ENCODE assay signal across 1 cellular context in the genomic region with DNA sequence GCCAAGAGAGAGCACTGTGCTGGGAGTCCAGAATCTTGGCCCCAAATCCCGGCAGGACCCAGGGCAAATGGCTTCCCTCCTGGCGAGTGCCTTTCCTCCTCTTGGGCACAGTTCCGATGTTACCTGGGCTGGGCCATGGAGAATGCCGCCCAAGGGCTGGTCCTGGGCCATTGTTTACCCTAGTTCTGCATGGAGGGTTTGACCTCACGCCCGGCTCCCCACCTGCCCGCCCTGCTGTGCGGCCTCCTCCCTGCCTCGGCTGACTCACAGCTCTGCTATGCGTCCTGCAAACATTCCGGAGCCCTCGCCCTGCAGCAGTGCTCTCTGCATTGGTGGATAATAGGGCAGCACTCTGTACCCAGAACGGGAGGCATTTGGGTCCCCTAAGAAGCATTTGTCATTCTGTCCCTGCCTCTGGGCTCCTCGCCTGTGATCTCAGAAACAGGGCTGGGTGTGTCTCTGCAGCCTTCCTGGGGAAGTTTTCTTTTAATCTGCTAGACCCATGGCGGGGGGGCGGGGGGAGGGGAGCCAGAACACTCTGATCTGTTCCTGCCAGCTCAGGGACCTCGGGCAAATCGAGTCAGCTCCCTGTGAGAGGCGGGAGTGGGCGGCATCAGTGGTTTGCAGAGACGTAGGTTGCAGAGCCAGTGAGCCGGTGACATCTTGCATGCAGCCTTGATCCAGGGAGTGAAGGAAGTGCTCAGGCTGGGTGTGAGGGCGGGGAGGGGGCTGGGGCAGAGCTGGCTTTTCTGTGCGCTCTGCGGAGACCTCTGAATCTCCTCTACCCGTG.
A peak's percentile ranks its signal among the peaks of the same experiment; 100 is the strongest.
TF ChIP-seq lines count a peak whose summit lies in the region.

No MANE protein-coding gene starts in this region.

TF ChIP-seq in HEK293, 187 proteins besides CTCF, POLR2A, EP300 and RAD21 (continued from another document and continues in another):
- TF ChIP-seq PRDM10 (tag by site-specific recombination; IDR thresholded peaks at IDR 0.05) (no peak), ZBTB21 (tag by site-specific recombination; IDR thresholded peaks at IDR 0.05) (peak; percentile 82), ZBTB48 (tag by site-specific recombination; IDR thresholded peaks at IDR 0.05) (0 out of 2 replicates have a peak, but pooled peaks have one; percentile 57), ZNF639 (tag by site-specific recombination; IDR thresholded peaks at IDR 0.05) (no peak), ZNF837 (tag by site-specific recombination; IDR thresholded peaks at IDR 0.05) (no peak), ZNF394 (tag by site-specific recombination; IDR thresholded peaks at IDR 0.05; ENCODE audit: borderline replicate concordance) (no peak), ZNF501 (tag by site-specific recombination; IDR thresholded peaks at IDR 0.05) (no peak), ZFP41 (tag by site-specific recombination; IDR thresholded peaks at IDR 0.05; ENCODE audit: borderline replicate concordance) (no peak), OVOL3 (tag by site-specific recombination; IDR thresholded peaks at IDR 0.05) (no peak), ZNF600 (tag by site-specific recombination; IDR thresholded peaks at IDR 0.05) (peak; percentile 82), GLI2 (tag by site-specific recombination; IDR thresholded peaks at IDR 0.05; ENCODE audit: borderline replicate concordance, low read depth) (no peak), ZEB2 (tag by site-specific recombination; IDR thresholded peaks at IDR 0.05) (peak; percentile 42; the same call in 1 of the 2 replicates), YY2 (tag by site-specific recombination; IDR thresholded peaks at IDR 0.05) (no peak), HIC1 (tag by site-specific recombination; IDR thresholded peaks at IDR 0.05) (no peak; the same call in 1 of the 2 replicates), ZNF677 (tag by site-specific recombination; IDR thresholded peaks at IDR 0.05) (no peak), ZNF211 (tag by site-specific recombination; IDR thresholded peaks at IDR 0.05; ENCODE audit: low read depth) (no peak), ZNF398 (tag by site-specific recombination; IDR thresholded peaks at IDR 0.05) (no peak), ZNF571 (tag by site-specific recombination; IDR thresholded peaks at IDR 0.05) (no peak), ZNF114 (tag by site-specific recombination; IDR thresholded peaks at IDR 0.05) (no peak), ZNF777 (tag by site-specific recombination; IDR thresholded peaks at IDR 0.05; ENCODE audit: borderline replicate concordance) (no peak), ZNF692 (tag by site-specific recombination; IDR thresholded peaks at IDR 0.05) (peak; percentile 30; the same call in 1 of the 2 replicates), TRIM28 (IDR thresholded peaks at IDR 0.05; ENCODE audit: borderline replicate concordance, low read length) (no peak), KLF8 (tag by site-specific recombination; IDR thresholded peaks at IDR 0.05) (0 out of 2 replicates have a peak, but pooled peaks have one; percentile 20), ZNF146 (tag by site-specific recombination; IDR thresholded peaks at IDR 0.05) (no peak), ZNF391 (tag by site-specific recombination; IDR thresholded peaks at IDR 0.05; ENCODE audit: borderline replicate concordance, low read depth) (no peak), ZNF558 (tag by site-specific recombination; IDR thresholded peaks at IDR 0.05) (no peak), ZIC2 (tag by site-specific recombination; IDR thresholded peaks at IDR 0.05) (peak; percentile 92), SP7 (tag by site-specific recombination; IDR thresholded peaks at IDR 0.05) (peak; percentile 68), ZNF221 (tag by site-specific recombination; IDR thresholded peaks at IDR 0.05; ENCODE audit: borderline replicate concordance) (no peak), HOXC10 (CRISPR knock-in tag; IDR thresholded peaks at IDR 0.05) (no peak), ZNF214 (tag by site-specific recombination; IDR thresholded peaks at IDR 0.05; ENCODE audit: borderline replicate concordance) (no peak), TCF7L2 (IDR thresholded peaks at IDR 0.05; ENCODE audit: borderline replicate concordance, low read depth, low read length) (no peak), ZNF350 (tag by site-specific recombination; IDR thresholded peaks at IDR 0.05) (no peak), GLIS2 (tag by site-specific recombination; IDR thresholded peaks at IDR 0.05) (peak; percentile 61), ZNF621 (tag by site-specific recombination; IDR thresholded peaks at IDR 0.05) (no peak), ZFP37 (tag by site-specific recombination; IDR thresholded peaks at IDR 0.05) (0 out of 2 replicates have a peak, but pooled peaks have one; percentile 20), ZNF416 (tag by site-specific recombination; IDR thresholded peaks at IDR 0.05) (no peak)
- TF ChIP-seq, protein P1, sequence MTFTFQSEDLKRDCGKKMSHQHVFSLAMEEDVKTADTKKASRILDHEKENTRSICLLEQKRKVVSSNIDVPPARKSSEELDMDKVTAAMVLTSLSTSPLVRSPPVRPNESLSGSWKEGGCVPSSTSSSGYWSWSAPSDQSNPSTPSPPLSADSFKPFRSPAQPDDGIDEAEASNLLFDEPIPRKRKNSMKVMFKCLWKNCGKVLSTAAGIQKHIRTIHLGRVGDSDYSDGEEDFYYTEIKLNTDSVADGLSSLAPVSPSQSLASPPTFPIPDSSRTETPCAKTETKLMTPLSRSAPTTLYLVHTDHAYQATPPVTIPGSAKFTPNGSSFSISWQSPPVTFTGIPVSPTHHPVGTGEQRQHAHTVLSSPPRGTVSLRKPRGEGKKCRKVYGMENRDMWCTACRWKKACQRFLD (tag by site-specific recombination; IDR thresholded peaks at IDR 0.05): no peak
- TF ChIP-seq, protein P2, sequence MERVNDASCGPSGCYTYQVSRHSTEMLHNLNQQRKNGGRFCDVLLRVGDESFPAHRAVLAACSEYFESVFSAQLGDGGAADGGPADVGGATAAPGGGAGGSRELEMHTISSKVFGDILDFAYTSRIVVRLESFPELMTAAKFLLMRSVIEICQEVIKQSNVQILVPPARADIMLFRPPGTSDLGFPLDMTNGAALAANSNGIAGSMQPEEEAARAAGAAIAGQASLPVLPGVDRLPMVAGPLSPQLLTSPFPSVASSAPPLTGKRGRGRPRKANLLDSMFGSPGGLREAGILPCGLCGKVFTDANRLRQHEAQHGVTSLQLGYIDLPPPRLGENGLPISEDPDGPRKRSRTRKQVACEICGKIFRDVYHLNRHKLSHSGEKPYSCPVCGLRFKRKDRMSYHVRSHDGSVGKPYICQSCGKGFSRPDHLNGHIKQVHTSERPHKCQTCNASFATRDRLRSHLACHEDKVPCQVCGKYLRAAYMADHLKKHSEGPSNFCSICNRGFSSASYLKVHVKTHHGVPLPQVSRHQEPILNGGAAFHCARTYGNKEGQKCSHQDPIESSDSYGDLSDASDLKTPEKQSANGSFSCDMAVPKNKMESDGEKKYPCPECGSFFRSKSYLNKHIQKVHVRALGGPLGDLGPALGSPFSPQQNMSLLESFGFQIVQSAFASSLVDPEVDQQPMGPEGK (tag by site-specific recombination; IDR thresholded peaks at IDR 0.05): peak; percentile 53; the same call in 1 of the 2 replicates
- TF ChIP-seq, protein P3, sequence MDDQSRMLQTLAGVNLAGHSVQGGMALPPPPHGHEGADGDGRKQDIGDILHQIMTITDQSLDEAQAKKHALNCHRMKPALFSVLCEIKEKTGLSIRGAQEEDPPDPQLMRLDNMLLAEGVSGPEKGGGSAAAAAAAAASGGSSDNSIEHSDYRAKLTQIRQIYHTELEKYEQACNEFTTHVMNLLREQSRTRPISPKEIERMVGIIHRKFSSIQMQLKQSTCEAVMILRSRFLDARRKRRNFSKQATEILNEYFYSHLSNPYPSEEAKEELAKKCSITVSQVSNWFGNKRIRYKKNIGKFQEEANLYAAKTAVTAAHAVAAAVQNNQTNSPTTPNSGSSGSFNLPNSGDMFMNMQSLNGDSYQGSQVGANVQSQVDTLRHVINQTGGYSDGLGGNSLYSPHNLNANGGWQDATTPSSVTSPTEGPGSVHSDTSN (CRISPR knock-in tag; IDR thresholded peaks at IDR 0.05): no peak
